ENCODE assay signal across 11 cellular contexts in the genomic region with DNA sequence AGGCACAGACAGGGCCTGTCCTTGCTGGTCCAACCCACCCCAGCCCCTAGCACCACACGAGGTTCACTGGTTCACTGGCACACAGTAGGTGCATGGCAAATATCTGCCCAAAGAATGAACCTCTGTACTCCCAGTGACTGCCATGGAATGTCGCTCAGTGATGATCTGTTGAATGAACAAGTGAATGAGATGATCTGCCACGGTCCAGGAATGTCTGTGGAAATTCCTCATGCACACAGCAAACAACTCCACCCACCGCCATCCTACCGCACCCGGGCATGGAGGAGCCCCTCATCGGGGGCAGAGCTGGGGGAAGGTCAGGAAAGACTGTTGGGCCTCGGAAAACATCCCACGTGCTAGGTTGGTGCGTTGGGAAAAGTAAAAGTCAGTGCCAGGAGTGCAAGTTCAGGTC. TPM values are rescaled to one million over a fixed set of nuclear protein-coding genes. Genes with fewer than 3 reads are reported as not detected.
DNase-seq lines count a peak whose midpoint lies in the region; ATAC-seq and TF ChIP-seq lines count a peak whose summit lies in the region.
"Had no signal": no experiment of that assay in that cellular context is flagged by ENCODE, and none has a peak within 500 bp of the region (broad histone marks: within the 10 kb centered on the region; RNA-seq: fewer than 3 reads in every experiment).

No MANE protein-coding gene starts in this region.

- peak overlapping the region in 5 of 10 donors; percentile 49 to 87 (median 81) for H3K27ac Mint-ChIP-seq in naive thymus-derived CD8-positive, alpha-beta T cell

- no peaks in the 10 kb centered on the region for H3K36me3 ChIP-seq in duodenal mucosa (ENCODE audit: control insufficient read depth in 1 of 2, insufficient read depth in 2 of 2, low read length in 2 of 2)

- peaks cover 52 to 56% of the 10 kb centered on the region in 2 donors for H3K4me1 ChIP-seq in duodenal mucosa (ENCODE audit: control insufficient read depth in 1 of 2, insufficient read depth in 2 of 2, low read length in 2 of 2)

- no peaks in the 10 kb centered on the region for H3K27me3 ChIP-seq in duodenal mucosa (ENCODE audit: control insufficient read depth in 1 of 2, insufficient read depth in 2 of 2, low read length in 2 of 2)

- ATAC-seq in naive thymus-derived CD8-positive, alpha-beta T cell: no peak
- no peak for ATAC-seq in HG02571 (IDR thresholded peaks at IDR 0.05; ENCODE audit: unreplicated experiment)

- no peak for TF ChIP-seq CTCF in AG09309 (IDR thresholded peaks at IDR 0.05; ENCODE audit: control insufficient read depth, insufficient read depth, low read depth, low read length, missing control alignments)
- TF ChIP-seq CTCF in GM10266 (IDR thresholded peaks at IDR 0.05; ENCODE audit: control insufficient read depth, insufficient read depth, low read depth, missing control alignments): no peak

- H3K9ac ChIP-seq in duodenal mucosa (ENCODE audit: low read depth in 1 of 2, low read length in 2 of 2): peak overlapping the region; percentile 78 to 89

- DNase-seq in AG09309 (ENCODE audit: low read depth) (no peak), NCI-H526 (lab: John Stamatoyannopoulos, UW) (no peak), GM10266 (ENCODE audit: extremely low spot score) (no peak)
- DNase-seq in naive thymus-derived CD8-positive, alpha-beta T cell: no peak
- DNase-seq in NK-92 treated with Interleukin-12 subunit alpha and Interleukin-12 subunit beta, amount 100 ng/mL, for 24 hours (lab: John Stamatoyannopoulos, UW): no peak
- DNase-seq: activated effector memory CD4-positive, alpha-beta T cell treated with Interleukin-2 at 50 U/mL for 16 hours; NCI-H510A; retina had no signal

- TF ChIP-seq RAD21 in Ishikawa (IDR thresholded peaks at IDR 0.05; ENCODE audit: low read depth): no peak

- H3K4me1 Mint-ChIP-seq in naive thymus-derived CD8-positive, alpha-beta T cell: peaks cover 11 to 41% (median 24%) of the 10 kb centered on the region in 4 donors

- peak overlapping the region in 9 of 10 donors; percentile 46 to 85 (median 70) for H3K4me3 Mint-ChIP-seq in naive thymus-derived CD8-positive, alpha-beta T cell

- no peak for TF ChIP-seq EP300 in Ishikawa (IDR thresholded peaks at IDR 0.05; ENCODE audit: borderline replicate concordance)

- peaks cover 0 to 11% (median 5%) of the 10 kb centered on the region in 5 donors for H3K27me3 Mint-ChIP-seq in naive thymus-derived CD8-positive, alpha-beta T cell

- H3K4me3 ChIP-seq in AG09309 (ENCODE audit: control insufficient read depth, low read depth, low read length) (peak overlapping the region; percentile 87), duodenal mucosa (ENCODE audit: low read depth in 1 of 2, low read length in 2 of 2) (peak overlapping the region; percentile 79 to 86)

- H3K36me3 Mint-ChIP-seq in naive thymus-derived CD8-positive, alpha-beta T cell: peaks cover 0 to 3% (median 0%) of the 10 kb centered on the region in 3 donors

- H3K27ac ChIP-seq in duodenal mucosa (ENCODE audit: low read depth, low read length): no peak overlapping the region

- POLR2A ChIA-PET in naive thymus-derived CD8-positive, alpha-beta T cell (lab: Charles Lee): interaction anchor here (0.6 to 1.8 kb wide), 2 partner anchors 22 to 140 kb away, joined by 6 to 8 read pairs; no protein-coding TSS in a partner anchor

- no peaks in the 10 kb centered on the region for H3K9me3 Mint-ChIP-seq in naive thymus-derived CD8-positive, alpha-beta T cell

- H3K9me3 ChIP-seq in duodenal mucosa (ENCODE audit: control insufficient read depth in 1 of 2, low read length in 2 of 2): no peaks in the 10 kb centered on the region

TF ChIP-seq in Ishikawa, 13 proteins besides CTCF, POLR2A, EP300 and RAD21:
- TF ChIP-seq ZBTB7A (IDR thresholded peaks at IDR 0.05; ENCODE audit: low read depth): no peak
- peak; percentile 41 for TF ChIP-seq TEAD4 (IDR thresholded peaks at IDR 0.05)
- no peak for TF ChIP-seq TAF1 (IDR thresholded peaks at IDR 0.05; ENCODE audit: low read depth)
- no peak for TF ChIP-seq EGR1 (IDR thresholded peaks at IDR 0.05)
- TF ChIP-seq MAX (IDR thresholded peaks at IDR 0.05): no peak
- TF ChIP-seq CREB1 (IDR thresholded peaks at IDR 0.05; ENCODE audit: low read depth): no peak
- no peak for TF ChIP-seq CEBPB (IDR thresholded peaks at IDR 0.05)

RNA-seq across cellular contexts. Expression of gene HSPG2, which starts 1.7 kb away (rescaled TPM):
- total RNA-seq in naive thymus-derived CD8-positive, alpha-beta T cell: 1 to 10 TPM; 6.4 to 7.2 TPM
- under 1 TPM in 2 of 3 donors, not detected in 1; 0.46 to 0.76 TPM for polyA plus RNA-seq in naive thymus-derived CD8-positive, alpha-beta T cell

RNA-seq across cellular contexts. Expression of gene CELA3B, which starts 41.4 kb away (rescaled TPM):
- total RNA-seq in naive thymus-derived CD8-positive, alpha-beta T cell: not detected
- not detected for polyA plus RNA-seq in naive thymus-derived CD8-positive, alpha-beta T cell
